Comparison of ENCODE assay signal across 8 cellular contexts in genomic region chr9:133460405-133461175, GRCh38. TPM values are rescaled to one million over a fixed set of nuclear protein-coding genes. Genes with fewer than 3 reads are reported as not detected.
DNase-seq lines count a peak whose midpoint lies in the region; ATAC-seq, FAIRE-seq and TF ChIP-seq lines count a peak whose summit lies in the region.

No MANE protein-coding gene starts in this region.

- H3K27me3 ChIP-seq in Karpas-422 (ENCODE audit: low read length) (no peaks in the 10 kb centered on the region), WERI-Rb-1 (ENCODE audit: insufficient read depth, low read depth, severe bottlenecking) (no peaks in the 10 kb centered on the region), esophagus muscularis mucosa (no peaks in the 10 kb centered on the region)

- H3K27ac ChIP-seq in Karpas-422 (ENCODE audit: low read length) (no peak overlapping the region), WERI-Rb-1 (peak overlapping the region; percentile 99), esophagus muscularis mucosa (replicated peaks in 1 of 4) (peak overlapping the region; percentile 92 to 95 (median 94))

- H3K9me3 ChIP-seq in Karpas-422 (ENCODE audit: low read length) (no peaks in the 10 kb centered on the region), WERI-Rb-1 (ENCODE audit: severe bottlenecking) (no peaks in the 10 kb centered on the region), esophagus muscularis mucosa (no peaks in the 10 kb centered on the region)

- peaks cover 0 to 14% of the 10 kb centered on the region in 2 donors for H3K4me1 Mint-ChIP-seq in natural killer cell

- H3K36me3 ChIP-seq in Karpas-422 (ENCODE audit: insufficient read depth, low read length) = no peaks in the 10 kb centered on the region
- H3K36me3 ChIP-seq in WERI-Rb-1 = peaks cover 16% of the 10 kb centered on the region
- H3K36me3 ChIP-seq in esophagus muscularis mucosa = peaks cover 3 to 26% (median 14%) of the 10 kb centered on the region in 4 donors

- peak overlapping the region; percentile 97 for H3K4me2 ChIP-seq in Karpas-422 (ENCODE audit: low read depth, low read length, poor library complexity, severe bottlenecking)

- H3K9ac ChIP-seq in Karpas-422 (ENCODE audit: low read length) = peak overlapping the region; percentile 82

- no peak for TF ChIP-seq POLR2A in esophagus muscularis mucosa (IDR thresholded peaks at IDR 0.05; ENCODE audit: low read depth)

- no peaks in the 10 kb centered on the region for H3K9me2 ChIP-seq in Karpas-422 (replicated peaks; ENCODE audit: insufficient read depth, low read length)

- intact Hi-C loops in esophagus muscularis mucosa (cut with DNase I) = no loop called here
- intact Hi-C loops in natural killer cell (cut with micrococcal nuclease) = no loop called here

- H3K27ac Mint-ChIP-seq in natural killer cell = peak overlapping the region; percentile 92 to 97

- peak overlapping the region; percentile 78 for H3K4me3 Mint-ChIP-seq in natural killer cell

- no peak for FAIRE-seq in RCC 7860 (lab: Jason Lieb, UNC)

- H3K4me3 ChIP-seq in Karpas-422 (ENCODE audit: low read length) (peak overlapping the region; percentile 77), WERI-Rb-1 (ENCODE audit: low read depth, low read length) (peak overlapping the region; percentile 56), esophagus muscularis mucosa (peak overlapping the region; percentile 76 to 88 (median 86))

- no peaks in the 10 kb centered on the region for H3K27me3 Mint-ChIP-seq in natural killer cell (ENCODE audit: low read depth in 2 of 2)

- DNase-seq in NCI-H187 (lab: John Stamatoyannopoulos, UW) (peak; percentile 17 to 47), NCI-H187 treated with DMSO at 0.1 percent for 48 hours (lab: John Stamatoyannopoulos, UW) (no peak), Karpas-422 (peak; percentile 78), WERI-Rb-1 (peak; percentile 70), esophagus muscularis mucosa (ENCODE audit: extremely low spot score) (no peak), natural killer cell (no peak), RCC 7860 (ENCODE audit: low spot score) (no peak)

- H3K9me3 Mint-ChIP-seq in natural killer cell = no peaks in the 10 kb centered on the region

- 16% methylated on average over 16 of the region's 30 CpGs for WGBS in esophagus muscularis mucosa

- no peak for TF ChIP-seq EP300 in esophagus muscularis mucosa (IDR thresholded peaks at IDR 0.05)

- H3K36me3 Mint-ChIP-seq in natural killer cell = no peaks in the 10 kb centered on the region

- H3K4me1 ChIP-seq in Karpas-422 (ENCODE audit: low read length) (peaks cover 15% of the 10 kb centered on the region), esophagus muscularis mucosa (peaks cover 11 to 23% (median 19%) of the 10 kb centered on the region in 4 donors)

- peaks cover 22% of the 10 kb centered on the region; the same call in 1 of the 2 replicates for H4K20me1 ChIP-seq in Karpas-422 (ENCODE audit: insufficient read depth, low read depth, low read length)

- H3K79me2 ChIP-seq in Karpas-422 (ENCODE audit: low read length) = no peaks in the 10 kb centered on the region

- H2AFZ ChIP-seq in Karpas-422 (ENCODE audit: low read length) = no peak overlapping the region

- no peak for TF ChIP-seq CTCF in WERI-Rb-1 (IDR thresholded peaks at IDR 0.05; ENCODE audit: low read depth, low read length)
- TF ChIP-seq CTCF in esophagus muscularis mucosa (IDR thresholded peaks at IDR 0.05) = no peak
- TF ChIP-seq CTCF in natural killer cell (IDR thresholded peaks at IDR 0.05) = no peak

- ATAC-seq in GM21576 (IDR thresholded peaks at IDR 0.05; ENCODE audit: unreplicated experiment) (peak; percentile 19), natural killer cell (peak; percentile 1 to 19 (median 11))

RNA-seq across cellular contexts. Expression of gene CACFD1, which starts 0.8 kb away (rescaled TPM):
- total RNA-seq in Karpas-422 (2014; rRNA removed; shearing (Covaris generic); ENCODE audit: low replicate concordance) = 4.5 and 15.3 TPM in 2 replicates
- total RNA-seq in esophagus muscularis mucosa = 10 to 100 TPM; 12.5 to 27.8 (median 19.6) TPM
- 1 to 10 TPM; 4.5 to 8.3 (median 5.4) TPM for total RNA-seq in natural killer cell

RNA-seq across cellular contexts. Expression of gene SLC2A6, which starts 18.3 kb away (rescaled TPM):
- total RNA-seq in Karpas-422 (2014; rRNA removed; shearing (Covaris generic); ENCODE audit: low replicate concordance) = 10.6 and 32.0 TPM in 2 replicates
- total RNA-seq in esophagus muscularis mucosa = 1 to 10 TPM; 2.9 to 8.6 (median 5.9) TPM
- total RNA-seq in natural killer cell = 10 to 100 TPM in 2 of 3 donors, 1 to 10 TPM in 1; 5.0 to 20.1 (median 18.5) TPM

RNA-seq across cellular contexts. Expression of gene ADAMTS13, which starts 38.4 kb away (rescaled TPM):
- total RNA-seq in Karpas-422 (2014; rRNA removed; shearing (Covaris generic); ENCODE audit: low replicate concordance) = 0.34 and 1.3 TPM in 2 replicates
- total RNA-seq in esophagus muscularis mucosa = 1 to 10 TPM; 1.3 to 1.7 (median 1.4) TPM
- 1 to 10 TPM; 2.3 to 3.0 (median 2.8) TPM for total RNA-seq in natural killer cell

RNA-seq across cellular contexts. Expression of gene REXO4, which starts 42.8 kb away (rescaled TPM):
- 10.5 and 41.9 TPM in 2 replicates for total RNA-seq in Karpas-422 (2014; rRNA removed; shearing (Covaris generic); ENCODE audit: low replicate concordance)
- total RNA-seq in esophagus muscularis mucosa (10 to 100 TPM; 15.0 to 28.9 (median 22.4) TPM), natural killer cell (10 to 100 TPM; 14.2 to 21.6 (median 18.8) TPM)

Comparison
In these comparisons a context has a peak if more than half of its experiments do, and no peak if none do; other contexts are left out.
1. DNase-seq: peak in NCI-H187 (2 of 2), Karpas-422 (single experiment) and WERI-Rb-1 (single experiment); none in NCI-H187 treated with DMSO at 0.1 percent for 48 hours (single experiment), esophagus muscularis mucosa (single experiment), natural killer cell (single experiment) and RCC 7860 (single experiment).
2. Peak in every context shown above with its lines, with median percentiles within 50 percentile points of each other: H3K4me3 ChIP-seq.